1 cellular context compared by ENCODE assay signal in the genomic region with DNA sequence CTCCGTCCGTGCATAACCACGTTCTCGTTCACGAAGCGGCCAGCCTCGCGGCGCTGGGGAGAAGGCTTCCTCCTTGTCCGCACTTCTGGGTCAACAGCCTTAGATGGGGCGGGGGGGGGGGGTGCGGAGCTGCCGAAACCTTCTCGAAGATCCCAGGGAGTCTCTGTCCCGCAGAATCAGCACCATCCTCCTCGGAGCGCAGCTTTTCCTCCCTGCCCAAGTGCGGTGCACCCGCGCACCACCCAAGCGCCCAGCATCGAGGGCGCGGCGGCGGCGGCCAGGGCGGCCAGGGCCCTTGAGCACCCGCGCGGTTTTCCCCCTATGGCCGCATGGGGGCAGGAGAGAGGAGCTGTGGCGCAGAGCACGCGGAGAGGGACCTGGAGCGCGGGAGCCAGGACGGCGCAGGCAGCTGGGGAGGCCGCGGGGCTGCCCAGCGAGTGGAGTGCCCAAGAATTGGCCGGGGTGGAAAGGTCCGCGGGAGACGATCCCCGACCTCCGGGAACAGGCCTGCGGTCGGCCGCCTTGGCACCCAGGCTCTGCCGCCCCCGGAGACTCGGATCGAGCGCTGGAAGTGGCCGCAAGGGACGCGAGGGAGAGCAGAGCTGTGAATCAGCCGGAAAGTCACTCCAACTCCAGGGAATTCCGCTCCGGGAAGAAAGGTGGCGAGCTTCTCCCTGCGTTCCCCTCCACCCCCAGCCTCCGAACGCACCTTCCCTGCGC.
TF ChIP-seq lines count a peak whose summit lies in the region.

No MANE protein-coding gene starts in this region.

TF ChIP-seq in HepG2, 621 proteins besides CTCF, POLR2A, EP300 and RAD21 (continued from another document and continues in another):
- TF ChIP-seq, protein P1, sequence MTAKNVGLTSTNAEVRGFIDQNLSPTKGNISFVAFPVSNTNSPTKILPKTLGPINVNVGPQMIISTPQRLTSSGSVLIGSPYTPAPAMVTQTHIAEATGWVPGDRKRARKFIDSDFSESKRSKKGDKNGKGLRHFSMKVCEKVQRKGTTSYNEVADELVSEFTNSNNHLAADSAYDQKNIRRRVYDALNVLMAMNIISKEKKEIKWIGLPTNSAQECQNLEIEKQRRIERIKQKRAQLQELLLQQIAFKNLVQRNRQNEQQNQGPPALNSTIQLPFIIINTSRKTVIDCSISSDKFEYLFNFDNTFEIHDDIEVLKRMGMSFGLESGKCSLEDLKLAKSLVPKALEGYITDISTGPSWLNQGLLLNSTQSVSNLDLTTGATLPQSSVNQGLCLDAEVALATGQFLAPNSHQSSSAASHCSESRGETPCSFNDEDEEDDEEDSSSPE (CRISPR knock-in tag; IDR thresholded peaks at IDR 0.05), result peak; percentile 96
- TF ChIP-seq ZSCAN29 (CRISPR knock-in tag; conservative IDR thresholded peaks at IDR 0.05), result peak; percentile 83
- TF ChIP-seq, protein P2, sequence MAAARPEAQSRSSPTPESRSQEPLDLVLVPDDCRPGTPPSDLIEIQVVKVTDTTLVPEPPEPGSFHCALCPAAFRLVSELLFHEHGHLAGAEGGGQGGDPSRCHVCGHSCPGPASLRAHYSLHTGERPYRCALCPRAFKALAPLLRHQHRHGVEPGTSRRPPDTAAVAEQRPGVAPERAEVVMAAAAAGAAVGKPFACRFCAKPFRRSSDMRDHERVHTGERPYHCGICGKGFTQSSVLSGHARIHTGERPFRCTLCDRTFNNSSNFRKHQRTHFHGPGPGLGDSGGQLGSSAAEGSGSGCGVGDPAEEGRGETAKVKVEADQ (CRISPR knock-in tag; IDR thresholded peaks at IDR 0.05; ENCODE audit: borderline replicate concordance), result peak; percentile 86; the same call in 1 of the 2 replicates
- TF ChIP-seq ZNF225 (CRISPR knock-in tag; IDR thresholded peaks at IDR 0.05), result peak; percentile 79; the same call in 1 of the 2 replicates
- TF ChIP-seq ZNF788 (CRISPR knock-in tag; IDR thresholded peaks at IDR 0.05; ENCODE audit: borderline replicate concordance), result peak; percentile 74; the same call in 1 of the 2 replicates
- TF ChIP-seq MAFK (conservative IDR thresholded peaks at IDR 0.05 in 1 of 2, IDR thresholded peaks at IDR 0.05 in 1 of 2; ENCODE audit: low read length in 2 of 2), result no peak
- TF ChIP-seq, protein P3, sequence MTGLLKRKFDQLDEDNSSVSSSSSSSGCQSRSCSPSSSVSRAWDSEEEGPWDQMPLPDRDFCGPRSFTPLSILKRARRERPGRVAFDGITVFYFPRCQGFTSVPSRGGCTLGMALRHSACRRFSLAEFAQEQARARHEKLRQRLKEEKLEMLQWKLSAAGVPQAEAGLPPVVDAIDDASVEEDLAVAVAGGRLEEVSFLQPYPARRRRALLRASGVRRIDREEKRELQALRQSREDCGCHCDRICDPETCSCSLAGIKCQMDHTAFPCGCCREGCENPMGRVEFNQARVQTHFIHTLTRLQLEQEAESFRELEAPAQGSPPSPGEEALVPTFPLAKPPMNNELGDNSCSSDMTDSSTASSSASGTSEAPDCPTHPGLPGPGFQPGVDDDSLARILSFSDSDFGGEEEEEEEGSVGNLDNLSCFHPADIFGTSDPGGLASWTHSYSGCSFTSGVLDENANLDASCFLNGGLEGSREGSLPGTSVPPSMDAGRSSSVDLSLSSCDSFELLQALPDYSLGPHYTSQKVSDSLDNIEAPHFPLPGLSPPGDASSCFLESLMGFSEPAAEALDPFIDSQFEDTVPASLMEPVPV (CRISPR knock-in tag; IDR thresholded peaks at IDR 0.05), result 0 out of 2 replicates have a peak, but pooled peaks have one; percentile 40
- TF ChIP-seq TBX3 (IDR thresholded peaks at IDR 0.05; ENCODE audit: borderline replicate concordance), result no peak
- no peak for TF ChIP-seq KLF9 (CRISPR knock-in tag; IDR thresholded peaks at IDR 0.05; ENCODE audit: low read depth)
- peak; percentile 68; the same call in 1 of the 2 replicates for TF ChIP-seq ZMYM4 (CRISPR knock-in tag; IDR thresholded peaks at IDR 0.05)
- no peak for TF ChIP-seq RORA (CRISPR knock-in tag; IDR thresholded peaks at IDR 0.05)
- peak; percentile 86; the same call in 1 of the 2 replicates for TF ChIP-seq ZNF772 (CRISPR knock-in tag; IDR thresholded peaks at IDR 0.05)
- 0 out of 2 replicates have a peak, but pooled peaks have one; percentile 29 for TF ChIP-seq JUN (CRISPR knock-in tag; IDR thresholded peaks at IDR 0.05)
- TF ChIP-seq ZNF644 (CRISPR knock-in tag; IDR thresholded peaks at IDR 0.05; ENCODE audit: low read depth), result 0 out of 2 replicates have a peak, but pooled peaks have one; percentile 22
- no peak for TF ChIP-seq REPIN1 (CRISPR knock-in tag; IDR thresholded peaks at IDR 0.05; ENCODE audit: borderline replicate concordance, low read depth)
- no peak for TF ChIP-seq ZNF724P (CRISPR knock-in tag; IDR thresholded peaks at IDR 0.05; ENCODE audit: borderline replicate concordance)
- TF ChIP-seq, protein P4, sequence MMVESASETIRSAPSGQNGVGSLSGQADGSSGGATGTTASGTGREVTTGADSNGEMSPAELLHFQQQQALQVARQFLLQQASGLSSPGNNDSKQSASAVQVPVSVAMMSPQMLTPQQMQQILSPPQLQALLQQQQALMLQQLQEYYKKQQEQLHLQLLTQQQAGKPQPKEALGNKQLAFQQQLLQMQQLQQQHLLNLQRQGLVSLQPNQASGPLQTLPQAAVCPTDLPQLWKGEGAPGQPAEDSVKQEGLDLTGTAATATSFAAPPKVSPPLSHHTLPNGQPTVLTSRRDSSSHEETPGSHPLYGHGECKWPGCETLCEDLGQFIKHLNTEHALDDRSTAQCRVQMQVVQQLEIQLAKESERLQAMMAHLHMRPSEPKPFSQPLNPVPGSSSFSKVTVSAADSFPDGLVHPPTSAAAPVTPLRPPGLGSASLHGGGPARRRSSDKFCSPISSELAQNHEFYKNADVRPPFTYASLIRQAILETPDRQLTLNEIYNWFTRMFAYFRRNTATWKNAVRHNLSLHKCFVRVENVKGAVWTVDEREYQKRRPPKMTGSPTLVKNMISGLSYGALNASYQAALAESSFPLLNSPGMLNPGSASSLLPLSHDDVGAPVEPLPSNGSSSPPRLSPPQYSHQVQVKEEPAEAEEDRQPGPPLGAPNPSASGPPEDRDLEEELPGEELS (CRISPR knock-in tag; IDR thresholded peaks at IDR 0.05), result no peak; the same call in 1 of the 2 replicates
- TF ChIP-seq ZNF34 (CRISPR knock-in tag; IDR thresholded peaks at IDR 0.05; ENCODE audit: borderline replicate concordance), result no peak
- TF ChIP-seq, protein P5, sequence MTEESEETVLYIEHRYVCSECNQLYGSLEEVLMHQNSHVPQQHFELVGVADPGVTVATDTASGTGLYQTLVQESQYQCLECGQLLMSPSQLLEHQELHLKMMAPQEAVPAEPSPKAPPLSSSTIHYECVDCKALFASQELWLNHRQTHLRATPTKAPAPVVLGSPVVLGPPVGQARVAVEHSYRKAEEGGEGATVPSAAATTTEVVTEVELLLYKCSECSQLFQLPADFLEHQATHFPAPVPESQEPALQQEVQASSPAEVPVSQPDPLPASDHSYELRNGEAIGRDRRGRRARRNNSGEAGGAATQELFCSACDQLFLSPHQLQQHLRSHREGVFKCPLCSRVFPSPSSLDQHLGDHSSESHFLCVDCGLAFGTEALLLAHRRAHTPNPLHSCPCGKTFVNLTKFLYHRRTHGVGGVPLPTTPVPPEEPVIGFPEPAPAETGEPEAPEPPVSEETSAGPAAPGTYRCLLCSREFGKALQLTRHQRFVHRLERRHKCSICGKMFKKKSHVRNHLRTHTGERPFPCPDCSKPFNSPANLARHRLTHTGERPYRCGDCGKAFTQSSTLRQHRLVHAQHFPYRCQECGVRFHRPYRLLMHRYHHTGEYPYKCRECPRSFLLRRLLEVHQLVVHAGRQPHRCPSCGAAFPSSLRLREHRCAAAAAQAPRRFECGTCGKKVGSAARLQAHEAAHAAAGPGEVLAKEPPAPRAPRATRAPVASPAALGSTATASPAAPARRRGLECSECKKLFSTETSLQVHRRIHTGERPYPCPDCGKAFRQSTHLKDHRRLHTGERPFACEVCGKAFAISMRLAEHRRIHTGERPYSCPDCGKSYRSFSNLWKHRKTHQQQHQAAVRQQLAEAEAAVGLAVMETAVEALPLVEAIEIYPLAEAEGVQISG (CRISPR knock-in tag; IDR thresholded peaks at IDR 0.05), result peak; percentile 79
- peak; percentile 88; the same call in 1 of the 2 replicates for TF ChIP-seq NFKB2 (CRISPR knock-in tag; IDR thresholded peaks at IDR 0.05; ENCODE audit: borderline replicate concordance)
- TF ChIP-seq, protein P6, sequence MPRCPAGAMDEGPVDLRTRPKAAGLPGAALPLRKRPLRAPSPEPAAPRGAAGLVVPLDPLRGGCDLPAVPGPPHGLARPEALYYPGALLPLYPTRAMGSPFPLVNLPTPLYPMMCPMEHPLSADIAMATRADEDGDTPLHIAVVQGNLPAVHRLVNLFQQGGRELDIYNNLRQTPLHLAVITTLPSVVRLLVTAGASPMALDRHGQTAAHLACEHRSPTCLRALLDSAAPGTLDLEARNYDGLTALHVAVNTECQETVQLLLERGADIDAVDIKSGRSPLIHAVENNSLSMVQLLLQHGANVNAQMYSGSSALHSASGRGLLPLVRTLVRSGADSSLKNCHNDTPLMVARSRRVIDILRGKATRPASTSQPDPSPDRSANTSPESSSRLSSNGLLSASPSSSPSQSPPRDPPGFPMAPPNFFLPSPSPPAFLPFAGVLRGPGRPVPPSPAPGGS (CRISPR knock-in tag; IDR thresholded peaks at IDR 0.05), result peak; percentile 78; the same call in 1 of the 2 replicates
- TF ChIP-seq, protein P7, sequence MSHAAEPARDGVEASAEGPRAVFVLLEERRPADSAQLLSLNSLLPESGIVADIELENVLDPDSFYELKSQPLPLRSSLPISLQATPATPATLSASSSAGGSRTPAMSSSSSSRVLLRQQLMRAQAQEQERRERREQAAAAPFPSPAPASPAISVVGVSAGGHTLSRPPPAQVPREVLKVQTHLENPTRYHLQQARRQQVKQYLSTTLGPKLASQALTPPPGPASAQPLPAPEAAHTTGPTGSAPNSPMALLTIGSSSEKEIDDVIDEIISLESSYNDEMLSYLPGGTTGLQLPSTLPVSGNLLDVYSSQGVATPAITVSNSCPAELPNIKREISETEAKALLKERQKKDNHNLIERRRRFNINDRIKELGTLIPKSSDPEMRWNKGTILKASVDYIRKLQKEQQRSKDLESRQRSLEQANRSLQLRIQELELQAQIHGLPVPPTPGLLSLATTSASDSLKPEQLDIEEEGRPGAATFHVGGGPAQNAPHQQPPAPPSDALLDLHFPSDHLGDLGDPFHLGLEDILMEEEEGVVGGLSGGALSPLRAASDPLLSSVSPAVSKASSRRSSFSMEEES (CRISPR knock-in tag; IDR thresholded peaks at IDR 0.05), result peak; percentile 34; the same call in 1 of the 2 replicates
- TF ChIP-seq ZFY (CRISPR knock-in tag; IDR thresholded peaks at IDR 0.05), result peak; percentile 78
- 0 out of 2 replicates have a peak, but pooled peaks have one; percentile 28 for TF ChIP-seq ZNF879 (CRISPR knock-in tag; IDR thresholded peaks at IDR 0.05)
- TF ChIP-seq, protein P8, sequence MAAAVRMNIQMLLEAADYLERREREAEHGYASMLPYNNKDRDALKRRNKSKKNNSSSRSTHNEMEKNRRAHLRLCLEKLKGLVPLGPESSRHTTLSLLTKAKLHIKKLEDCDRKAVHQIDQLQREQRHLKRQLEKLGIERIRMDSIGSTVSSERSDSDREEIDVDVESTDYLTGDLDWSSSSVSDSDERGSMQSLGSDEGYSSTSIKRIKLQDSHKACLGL (CRISPR knock-in tag; IDR thresholded peaks at IDR 0.05), result peak; percentile 85
- TF ChIP-seq, protein P9, sequence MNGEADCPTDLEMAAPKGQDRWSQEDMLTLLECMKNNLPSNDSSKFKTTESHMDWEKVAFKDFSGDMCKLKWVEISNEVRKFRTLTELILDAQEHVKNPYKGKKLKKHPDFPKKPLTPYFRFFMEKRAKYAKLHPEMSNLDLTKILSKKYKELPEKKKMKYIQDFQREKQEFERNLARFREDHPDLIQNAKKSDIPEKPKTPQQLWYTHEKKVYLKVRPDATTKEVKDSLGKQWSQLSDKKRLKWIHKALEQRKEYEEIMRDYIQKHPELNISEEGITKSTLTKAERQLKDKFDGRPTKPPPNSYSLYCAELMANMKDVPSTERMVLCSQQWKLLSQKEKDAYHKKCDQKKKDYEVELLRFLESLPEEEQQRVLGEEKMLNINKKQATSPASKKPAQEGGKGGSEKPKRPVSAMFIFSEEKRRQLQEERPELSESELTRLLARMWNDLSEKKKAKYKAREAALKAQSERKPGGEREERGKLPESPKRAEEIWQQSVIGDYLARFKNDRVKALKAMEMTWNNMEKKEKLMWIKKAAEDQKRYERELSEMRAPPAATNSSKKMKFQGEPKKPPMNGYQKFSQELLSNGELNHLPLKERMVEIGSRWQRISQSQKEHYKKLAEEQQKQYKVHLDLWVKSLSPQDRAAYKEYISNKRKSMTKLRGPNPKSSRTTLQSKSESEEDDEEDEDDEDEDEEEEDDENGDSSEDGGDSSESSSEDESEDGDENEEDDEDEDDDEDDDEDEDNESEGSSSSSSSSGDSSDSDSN (CRISPR knock-in tag; IDR thresholded peaks at IDR 0.05), result peak; percentile 83
- peak; percentile 76 for TF ChIP-seq ZNF792 (CRISPR knock-in tag; IDR thresholded peaks at IDR 0.05)
- peak; percentile 30 for TF ChIP-seq AGO1 (IDR thresholded peaks at IDR 0.05; ENCODE audit: low read depth, low read length, poor library complexity, severe bottlenecking)
- TF ChIP-seq, protein P10, sequence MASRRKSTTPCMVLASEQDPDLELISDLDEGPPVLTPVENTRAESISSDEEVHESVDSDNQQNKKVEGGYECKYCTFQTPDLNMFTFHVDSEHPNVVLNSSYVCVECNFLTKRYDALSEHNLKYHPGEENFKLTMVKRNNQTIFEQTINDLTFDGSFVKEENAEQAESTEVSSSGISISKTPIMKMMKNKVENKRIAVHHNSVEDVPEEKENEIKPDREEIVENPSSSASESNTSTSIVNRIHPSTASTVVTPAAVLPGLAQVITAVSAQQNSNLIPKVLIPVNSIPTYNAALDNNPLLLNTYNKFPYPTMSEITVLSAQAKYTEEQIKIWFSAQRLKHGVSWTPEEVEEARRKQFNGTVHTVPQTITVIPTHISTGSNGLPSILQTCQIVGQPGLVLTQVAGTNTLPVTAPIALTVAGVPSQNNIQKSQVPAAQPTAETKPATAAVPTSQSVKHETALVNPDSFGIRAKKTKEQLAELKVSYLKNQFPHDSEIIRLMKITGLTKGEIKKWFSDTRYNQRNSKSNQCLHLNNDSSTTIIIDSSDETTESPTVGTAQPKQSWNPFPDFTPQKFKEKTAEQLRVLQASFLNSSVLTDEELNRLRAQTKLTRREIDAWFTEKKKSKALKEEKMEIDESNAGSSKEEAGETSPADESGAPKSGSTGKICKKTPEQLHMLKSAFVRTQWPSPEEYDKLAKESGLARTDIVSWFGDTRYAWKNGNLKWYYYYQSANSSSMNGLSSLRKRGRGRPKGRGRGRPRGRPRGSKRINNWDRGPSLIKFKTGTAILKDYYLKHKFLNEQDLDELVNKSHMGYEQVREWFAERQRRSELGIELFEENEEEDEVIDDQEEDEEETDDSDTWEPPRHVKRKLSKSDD (CRISPR knock-in tag; IDR thresholded peaks at IDR 0.05; ENCODE audit: low read depth), result no peak
- TF ChIP-seq, protein P11, sequence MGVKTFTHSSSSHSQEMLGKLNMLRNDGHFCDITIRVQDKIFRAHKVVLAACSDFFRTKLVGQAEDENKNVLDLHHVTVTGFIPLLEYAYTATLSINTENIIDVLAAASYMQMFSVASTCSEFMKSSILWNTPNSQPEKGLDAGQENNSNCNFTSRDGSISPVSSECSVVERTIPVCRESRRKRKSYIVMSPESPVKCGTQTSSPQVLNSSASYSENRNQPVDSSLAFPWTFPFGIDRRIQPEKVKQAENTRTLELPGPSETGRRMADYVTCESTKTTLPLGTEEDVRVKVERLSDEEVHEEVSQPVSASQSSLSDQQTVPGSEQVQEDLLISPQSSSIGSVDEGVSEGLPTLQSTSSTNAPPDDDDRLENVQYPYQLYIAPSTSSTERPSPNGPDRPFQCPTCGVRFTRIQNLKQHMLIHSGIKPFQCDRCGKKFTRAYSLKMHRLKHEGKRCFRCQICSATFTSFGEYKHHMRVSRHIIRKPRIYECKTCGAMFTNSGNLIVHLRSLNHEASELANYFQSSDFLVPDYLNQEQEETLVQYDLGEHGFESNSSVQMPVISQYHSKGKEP (CRISPR knock-in tag; IDR thresholded peaks at IDR 0.05), result no peak
